2 cellular contexts compared by ENCODE assay signal in genomic region chr3:131543714-131544113, GRCh38.
TF ChIP-seq lines count a peak whose summit lies in the region.

No MANE protein-coding gene starts in this region.

TF ChIP-seq in IMR-90, 13 proteins besides CTCF, POLR2A, EP300 and RAD21 (continued from another document):
- TF ChIP-seq SMC3 (IDR thresholded peaks at IDR 0.05; ENCODE audit: low read depth, low read length) (no peak), MAFK (IDR thresholded peaks at IDR 0.05; ENCODE audit: low read depth, low read length) (peak; percentile 45; the same call in 1 of the 2 replicates), NFE2L2 (IDR thresholded peaks at IDR 0.05; ENCODE audit: low read depth, low read length) (peak; percentile 89)

TF ChIP-seq in liver, 16 proteins besides CTCF, POLR2A, EP300 and RAD21 (continued from another document):
- TF ChIP-seq ZBTB33 (IDR thresholded peaks at IDR 0.05) (peak; percentile 14), ATF3 (IDR thresholded peaks at IDR 0.05) (peak; percentile 64), SP1 (IDR thresholded peaks at IDR 0.05) (peak; percentile 31), RXRA (IDR thresholded peaks at IDR 0.05) (peak; percentile 63 to 73), EGR1 (IDR thresholded peaks at IDR 0.05; ENCODE audit: low read depth in 2 of 2) (no peak), FOXA2 (IDR thresholded peaks at IDR 0.05) (no peak), MAX (IDR thresholded peaks at IDR 0.05) (peak; percentile 29), HNF4G (IDR thresholded peaks at IDR 0.05) (no peak), REST (IDR thresholded peaks at IDR 0.05) (no peak), GABPA (IDR thresholded peaks at IDR 0.05 in 1 of 2, conservative IDR thresholded peaks at IDR 0.05 in 1 of 2) (no peak), FOXA1 (IDR thresholded peaks at IDR 0.05) (no peak), HNF4A (conservative IDR thresholded peaks at IDR 0.05) (peak; percentile 20 to 25)
